In the genomic region with DNA sequence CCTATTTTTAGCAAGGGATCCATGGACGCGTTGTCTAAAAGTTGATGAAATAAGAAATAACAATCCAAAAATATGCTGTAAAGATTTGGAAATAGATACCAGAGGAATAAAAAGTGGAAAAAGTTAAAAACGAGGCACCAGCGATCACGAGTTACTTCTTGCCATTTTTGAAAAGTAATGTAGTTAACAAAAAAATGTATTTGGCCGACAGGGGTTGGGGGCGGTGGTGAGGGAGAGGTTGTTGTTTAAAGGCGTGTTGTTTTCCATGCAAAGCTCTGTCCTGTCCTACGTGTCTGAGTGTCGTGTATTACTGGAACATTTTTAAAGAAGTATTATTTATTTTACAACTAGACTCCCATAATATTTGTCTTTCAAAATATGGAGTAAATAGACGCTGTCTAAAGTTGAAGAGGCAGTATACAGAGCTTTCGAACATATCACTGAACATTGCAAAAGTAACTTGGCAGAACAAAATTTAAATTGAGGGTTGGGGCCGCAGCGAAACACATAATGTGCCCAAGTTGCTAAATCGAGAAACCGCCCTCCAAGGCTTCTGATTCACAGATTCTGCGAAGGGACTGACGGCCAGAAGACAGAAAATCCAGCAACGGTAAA, we compare ENCODE assay signal across 8 cellular contexts. TPM values are rescaled to one million over a fixed set of nuclear protein-coding genes. Genes with fewer than 3 reads are reported as not detected.
DNase-seq lines count a peak whose midpoint lies in the region; ATAC-seq, FAIRE-seq and TF ChIP-seq lines count a peak whose summit lies in the region.

No MANE protein-coding gene starts in this region.

- no peaks in the 10 kb centered on the region for H3K9me3 ChIP-seq in GM12878 (replicated peaks; ENCODE audit: control insufficient read depth, insufficient read depth, low read length)
- H3K9me3 ChIP-seq in kidney (ENCODE audit: control insufficient read depth in 1 of 2, low read length in 2 of 2) = no peaks in the 10 kb centered on the region

- H3K4me3 ChIP-seq in HFF-Myc (replicated peaks; ENCODE audit: low read depth, low read length) = peak overlapping the region; percentile 67
- no peak overlapping the region for H3K4me3 ChIP-seq in GM12878
- peak overlapping the region; percentile 53 to 71 for H3K4me3 ChIP-seq in kidney (ENCODE audit: low read length in 2 of 2)

- peaks cover 9% of the 10 kb centered on the region for H3K36me3 Mint-ChIP-seq in stimulated activated effector memory CD8-positive, alpha-beta T cell treated with anti-CD3 and anti-CD28 coated beads, Interleukin-12 subunit alpha, Interleukin-12 subunit beta, amount 100 ng/mL, for 72 hours

- peak overlapping the region; percentile 70 for H3K27ac Mint-ChIP-seq in stimulated activated effector memory CD8-positive, alpha-beta T cell treated with anti-CD3 and anti-CD28 coated beads, Interleukin-12 subunit alpha, Interleukin-12 subunit beta, amount 100 ng/mL, for 72 hours

- peak overlapping the region; percentile 68 for H3K4me3 Mint-ChIP-seq in stimulated activated effector memory CD8-positive, alpha-beta T cell treated with anti-CD3 and anti-CD28 coated beads, Interleukin-12 subunit alpha, Interleukin-12 subunit beta, amount 100 ng/mL, for 72 hours

- FAIRE-seq in GM12878 (lab: Jason Lieb, UNC) (no peak), kidney (lab: Jason Lieb, UNC) (no peak), GM19239 (lab: Jason Lieb, UNC) (no peak)

- H4K20me1 ChIP-seq in GM12878 (ENCODE audit: control insufficient read depth, insufficient read depth) = no peaks in the 10 kb centered on the region

- SMC1A ChIA-PET in GM12878 (lab: Charles Lee; ENCODE audit: uncharacterized antibody, unreplicated experiment) = interaction anchor here (0.8 to 1.3 kb wide), 2 partner anchors 30 to 63 kb away, joined by 3 read pairs; no protein-coding TSS in a partner anchor

- H3K9ac ChIP-seq in GM12878 (ENCODE audit: control insufficient read depth, insufficient read depth, low read length) = no peak overlapping the region
- H3K9ac ChIP-seq in kidney (ENCODE audit: low read length in 2 of 2) = peak overlapping the region; percentile 13 to 87

- no peak overlapping the region for H3K4me2 ChIP-seq in GM12878 (ENCODE audit: control insufficient read depth, insufficient read depth)

- TF ChIP-seq EP300 in GM12878 (IDR thresholded peaks at IDR 0.05; ENCODE audit: borderline replicate concordance in 1 of 2, control insufficient read depth in 1 of 2, low read depth in 2 of 2, low read length in 2 of 2) = no peak

- ATAC-seq in GM12878 = no peak
- no peak for ATAC-seq in stimulated activated effector memory CD8-positive, alpha-beta T cell treated with anti-CD3 and anti-CD28 coated beads, Interleukin-12 subunit alpha, Interleukin-12 subunit beta, amount 100 ng/mL, for 72 hours

- no peaks in the 10 kb centered on the region for H3K9me3 Mint-ChIP-seq in stimulated activated effector memory CD8-positive, alpha-beta T cell treated with anti-CD3 and anti-CD28 coated beads, Interleukin-12 subunit alpha, Interleukin-12 subunit beta, amount 100 ng/mL, for 72 hours

- H3K27ac ChIP-seq in GM12878 (ENCODE audit: control insufficient read depth, insufficient read depth) (no peak overlapping the region), kidney (ENCODE audit: low read depth in 2 of 2, low read length in 2 of 2) (peak overlapping the region; percentile 56 to 85)

- TF ChIP-seq CTCF in HFF-Myc (IDR thresholded peaks at IDR 0.05; ENCODE audit: low read depth, low read length, missing control alignments) (no peak), GM12878 (IDR thresholded peaks at IDR 0.05 in 2 of 3, conservative IDR thresholded peaks at IDR 0.05 in 1 of 3; ENCODE audit: control insufficient read depth in 2 of 3, extremely low read depth in 1 of 3, insufficient read depth in 1 of 3, low read depth in 3 of 3, low read length in 3 of 3) (no peak), kidney (IDR thresholded peaks at IDR 0.05; ENCODE audit: borderline replicate concordance, extremely low read depth, insufficient read depth) (no peak)

- CTCF ChIA-PET in GM12878 (lab: Yijun Ruan, JAX) = interaction anchor here (1.2 to 4.0 kb wide), 6 partner anchors 11 to 77 kb away, joined by 3 to 28 read pairs (median 8); no protein-coding TSS in a partner anchor

- in situ Hi-C loops in GM12878 (cut with MboI) = no loop called here

- TF ChIP-seq RAD21 in GM12878 (IDR thresholded peaks at IDR 0.05; ENCODE audit: insufficient read depth, low read depth, low read length) = no peak

- H2AFZ ChIP-seq in GM12878 (ENCODE audit: control insufficient read depth, low read depth, low read length) = no peak overlapping the region

- POLR2A ChIA-PET in GM12878 (lab: Charles Lee) = interaction anchor here (1.0 to 1.1 kb wide), 2 partner anchors 110 to 126 kb away, joined by 4 read pairs; no protein-coding TSS in a partner anchor

- BruUV-seq in GM12878 (replicated peaks; lab: Mats Ljungman, UMichigan) = TSS peak; percentile 82

- peaks cover 0 to 3% of the 10 kb centered on the region in 2 experiments; a peak in 2 of 4 replicates for H3K27me3 ChIP-seq in GM12878 (replicated peaks in 1 of 2; ENCODE audit: control insufficient read depth in 2 of 2, insufficient read depth in 2 of 2, low read length in 1 of 2)

- 43% methylated on average over 19 of the region's 19 CpGs for WGBS in GM12878 (ENCODE audit: insufficient coverage, insufficient replicate concordance, low lambda C conversion rate, missing lambda C conversion rate)

- no peak for TF ChIP-seq POLR2A in GM12878 (IDR thresholded peaks at IDR 0.05; ENCODE audit: low read depth, low read length)

- intact Hi-C loops in GM12878 (cut with micrococcal nuclease; ENCODE audit: unreplicated experiment) (loop anchor here (5.0 to 10.0 kb wide), 2 partner anchors 48 to 430 kb away; a partner anchor contains a TSS), kidney (cut with DNase I) (no loop called here)

- H3K4me1 ChIP-seq in GM12878 (ENCODE audit: control insufficient read depth, insufficient read depth, low read length) (peaks cover 21% of the 10 kb centered on the region), kidney (ENCODE audit: control insufficient read depth in 1 of 2, insufficient read depth in 1 of 2, low read depth in 1 of 2, low read length in 2 of 2) (peaks cover 0 to 5% of the 10 kb centered on the region in 2 donors)

- RAD21 ChIA-PET in GM12878 (lab: Charles Lee; ENCODE audit: unreplicated experiment) = interaction anchor here (0.6 to 2.0 kb wide), 5 partner anchors 8 to 56 kb away, joined by 3 to 8 read pairs (median 3); no protein-coding TSS in a partner anchor

- DNase-seq in HFF-Myc (ENCODE audit: extremely low read depth, low read depth) (no peak), GM12878 (ENCODE audit: low read depth, low spot score) (no peak), kidney (no peak), GM19239 (ENCODE audit: insufficient read length, low spot score) (no peak), COR-L47 (lab: John Stamatoyannopoulos, UW) (no peak), NCI-H82 treated with DMSO at 0.1 percent for 48 hours (lab: John Stamatoyannopoulos, UW; ENCODE audit: unreplicated experiment) (no peak)
- DNase-seq in stimulated activated effector memory CD8-positive, alpha-beta T cell treated with anti-CD3 and anti-CD28 coated beads, Interleukin-12 subunit alpha, Interleukin-12 subunit beta, amount 100 ng/mL, for 72 hours (ENCODE audit: low spot score in 2 of 2) = no peak
- DNase-seq in activated CD8-positive, alpha-beta memory T cell treated with anti-CD3 and anti-CD28 coated beads, Interleukin-2, amount 50 U/mL, for 4 hours = no peak

- no peaks in the 10 kb centered on the region for H3K79me2 ChIP-seq in GM12878 (ENCODE audit: control insufficient read depth, insufficient read depth, low read length)

- H3K36me3 ChIP-seq in GM12878 (ENCODE audit: control insufficient read depth in 2 of 2, insufficient read depth in 2 of 2, low read length in 1 of 2) = no peaks in the 10 kb centered on the region
- no peaks in the 10 kb centered on the region for H3K36me3 ChIP-seq in kidney (ENCODE audit: control insufficient read depth in 1 of 2, insufficient read depth in 2 of 2, low read length in 2 of 2)

- H3K4me1 Mint-ChIP-seq in stimulated activated effector memory CD8-positive, alpha-beta T cell treated with anti-CD3 and anti-CD28 coated beads, Interleukin-12 subunit alpha, Interleukin-12 subunit beta, amount 100 ng/mL, for 72 hours = peaks cover 34% of the 10 kb centered on the region

RNA-seq across cellular contexts. Expression of a gene that starts 0.8 kb away (rescaled TPM):
- 4.4 and 5.4 TPM in 2 replicates for total RNA-seq in GM12878 (2013; cell fraction: nucleolus; rRNA removed)
- total RNA-seq in GM12878 (2014; rRNA removed) (7.2 and 10.6 TPM in 2 replicates), GM12878 (2014; rRNA removed; fragmentation: Illumina TruSeq; extraction: Trizol) (5.5 and 5.6 TPM in 2 replicates), GM12878 (2021) (8.7 and 11.1 TPM in 2 replicates), kidney (32.3 TPM)
- 0.30 TPM for polyA plus RNA-seq in GM12878 (2011; ENCODE audit: low read depth)
- polyA plus RNA-seq in GM12878 (2011; rRNA removed) (6.5 and 7.2 TPM in 2 replicates), GM12878 (2014; fragmentation: Illumina TruSeq; extraction: Trizol) (5.1 and 6.0 TPM in 2 replicates), GM12878 (2014; fragmentation: Nextera tagmentation; extraction: Ambion mirVana) (1 to 10 TPM; 2.2 to 2.4 TPM), GM12878 (2014; rRNA removed) (8.9 and 11.6 TPM in 2 replicates), GM12878 (2016; fragmentation: Nextera tagmentation; extraction: Ambion mirVana) (1 to 10 TPM; 3.6 to 4.0 TPM), kidney (ENCODE audit: insufficient read depth, low read depth, low replicate concordance) (44.3 TPM)
- polyA plus RNA-seq in GM12878 (2011; cell fraction: cytosol; rRNA removed) = 8.3 and 9.4 TPM in 2 replicates
- polyA plus RNA-seq in GM12878 (2011; cell fraction: nucleus; rRNA removed) = 13.6 and 17.8 TPM in 2 replicates
- polyA plus RNA-seq in GM12878 (2012) = 0.55 and 0.63 TPM in 2 replicates
- polyA minus RNA-seq in GM12878 (2011; rRNA and poly(A)+ RNA removed) = 3.0 and 5.8 TPM in 2 replicates
- polyA minus RNA-seq in GM12878 (2011; cell fraction: cytosol; rRNA and poly(A)+ RNA removed) = 2.7 and 3.2 TPM in 2 replicates
- 2.1 and 5.2 TPM in 2 replicates for polyA minus RNA-seq in GM12878 (2011; cell fraction: nucleus; rRNA and poly(A)+ RNA removed)

RNA-seq across cellular contexts. Expression of a gene that starts 44.0 kb away (rescaled TPM):
- 21.5 and 25.4 TPM in 2 replicates for total RNA-seq in GM12878 (2013; cell fraction: nucleolus; rRNA removed)
- 120 and 149 TPM in 2 replicates for total RNA-seq in GM12878 (2014; rRNA removed)
- 38.1 and 41.8 TPM in 2 replicates for total RNA-seq in GM12878 (2014; rRNA removed; fragmentation: Illumina TruSeq; extraction: Trizol)
- 101 and 112 TPM in 2 replicates for total RNA-seq in GM12878 (2021)
- polyA plus RNA-seq in GM12878 (2011; ENCODE audit: low read depth) = 21.9 TPM
- 19.4 and 42.6 TPM in 2 replicates for polyA plus RNA-seq in GM12878 (2011; rRNA removed)
- 83.1 and 137 TPM in 2 replicates for polyA plus RNA-seq in GM12878 (2011; cell fraction: cytosol; rRNA removed)
- polyA plus RNA-seq in GM12878 (2011; cell fraction: nucleus; rRNA removed) = 78.3 and 81.7 TPM in 2 replicates
- 53.3 and 53.6 TPM in 2 replicates for polyA plus RNA-seq in GM12878 (2012)
- 6.0 and 22.8 TPM in 2 replicates for polyA plus RNA-seq in GM12878 (2014; fragmentation: Illumina TruSeq; extraction: Trizol)
- polyA plus RNA-seq in GM12878 (2014; fragmentation: Nextera tagmentation; extraction: Ambion mirVana) = 10 to 100 TPM in 1 of 2 experiments, 1 to 10 TPM in 1; 7.3 to 39.6 TPM
- 148 and 171 TPM in 2 replicates for polyA plus RNA-seq in GM12878 (2014; rRNA removed)
- polyA plus RNA-seq in GM12878 (2016; fragmentation: Nextera tagmentation; extraction: Ambion mirVana) = 100 to 1,000 TPM; 178 to 205 TPM
- 22.2 and 47.5 TPM in 2 replicates for polyA minus RNA-seq in GM12878 (2011; rRNA and poly(A)+ RNA removed)
- polyA minus RNA-seq in GM12878 (2011; cell fraction: cytosol; rRNA and poly(A)+ RNA removed) = 24.0 and 27.7 TPM in 2 replicates
- polyA minus RNA-seq in GM12878 (2011; cell fraction: nucleus; rRNA and poly(A)+ RNA removed) = 21.3 and 34.3 TPM in 2 replicates
- total RNA-seq in kidney = 28.5 TPM
- polyA plus RNA-seq in kidney (ENCODE audit: insufficient read depth, low read depth, low replicate concordance) = 110 TPM

RNA-seq across cellular contexts. Expression of a gene that starts 44.1 kb away (rescaled TPM):
- 36.5 and 40.6 TPM in 2 replicates for total RNA-seq in GM12878 (2013; cell fraction: nucleolus; rRNA removed)
- total RNA-seq in GM12878 (2014; rRNA removed) (33.7 and 34.1 TPM in 2 replicates), GM12878 (2014; rRNA removed; fragmentation: Illumina TruSeq; extraction: Trizol) (18.5 and 21.4 TPM in 2 replicates), GM12878 (2021) (35.9 and 38.2 TPM in 2 replicates), kidney (30.6 TPM)
- 15.0 TPM for polyA plus RNA-seq in GM12878 (2011; ENCODE audit: low read depth)
- polyA plus RNA-seq in GM12878 (2011; rRNA removed) (9.1 and 20.9 TPM in 2 replicates), GM12878 (2014; fragmentation: Illumina TruSeq; extraction: Trizol) (7.3 and 19.0 TPM in 2 replicates), GM12878 (2014; fragmentation: Nextera tagmentation; extraction: Ambion mirVana) (1 to 10 TPM; 2.6 to 7.8 TPM), GM12878 (2014; rRNA removed) (50.3 and 77.8 TPM in 2 replicates), GM12878 (2016; fragmentation: Nextera tagmentation; extraction: Ambion mirVana) (10 to 100 TPM; 35.8 to 42.7 TPM), kidney (ENCODE audit: insufficient read depth, low read depth, low replicate concordance) (34.8 TPM)
- polyA plus RNA-seq in GM12878 (2011; cell fraction: cytosol; rRNA removed) = 24.2 and 40.9 TPM in 2 replicates
- polyA plus RNA-seq in GM12878 (2011; cell fraction: nucleus; rRNA removed) = 148 and 173 TPM in 2 replicates
- 23.8 and 28.3 TPM in 2 replicates for polyA plus RNA-seq in GM12878 (2012)
- polyA minus RNA-seq in GM12878 (2011; rRNA and poly(A)+ RNA removed) = 11.6 and 33.9 TPM in 2 replicates
- polyA minus RNA-seq in GM12878 (2011; cell fraction: cytosol; rRNA and poly(A)+ RNA removed) = 16.7 and 21.9 TPM in 2 replicates
- 18.9 and 29.1 TPM in 2 replicates for polyA minus RNA-seq in GM12878 (2011; cell fraction: nucleus; rRNA and poly(A)+ RNA removed)

RNA-seq across cellular contexts. Expression of a gene that starts 57.6 kb away (rescaled TPM):
- total RNA-seq in GM12878 (2013; cell fraction: nucleolus; rRNA removed) = 3.4 and 5.7 TPM in 2 replicates
- total RNA-seq in GM12878 (2014; rRNA removed) (5.8 and 6.7 TPM in 2 replicates), GM12878 (2014; rRNA removed; fragmentation: Illumina TruSeq; extraction: Trizol) (9.5 and 12.2 TPM in 2 replicates), GM12878 (2021) (10.7 and 10.8 TPM in 2 replicates), kidney (8.3 TPM)
- polyA plus RNA-seq in GM12878 (2011; ENCODE audit: low read depth) = 0.41 TPM
- polyA plus RNA-seq in GM12878 (2011; rRNA removed) (6.7 and 6.9 TPM in 2 replicates), GM12878 (2014; fragmentation: Illumina TruSeq; extraction: Trizol) (9.0 and 11.3 TPM in 2 replicates), GM12878 (2014; fragmentation: Nextera tagmentation; extraction: Ambion mirVana) (1 to 10 TPM; 3.1 to 3.4 TPM), GM12878 (2014; rRNA removed) (13.3 and 15.4 TPM in 2 replicates), GM12878 (2016; fragmentation: Nextera tagmentation; extraction: Ambion mirVana) (1 to 10 TPM; 5.8 to 7.3 TPM), kidney (ENCODE audit: insufficient read depth, low read depth, low replicate concordance) (7.8 TPM)
- polyA plus RNA-seq in GM12878 (2011; cell fraction: cytosol; rRNA removed) = 9.5 and 12.5 TPM in 2 replicates
- polyA plus RNA-seq in GM12878 (2011; cell fraction: nucleus; rRNA removed) = 6.7 and 7.1 TPM in 2 replicates
- 1.2 and 1.6 TPM in 2 replicates for polyA plus RNA-seq in GM12878 (2012)
- 8.7 and 15.4 TPM in 2 replicates for polyA minus RNA-seq in GM12878 (2011; rRNA and poly(A)+ RNA removed)
- polyA minus RNA-seq in GM12878 (2011; cell fraction: cytosol; rRNA and poly(A)+ RNA removed) = 0.80 and 1.6 TPM in 2 replicates
- 1.8 and 6.4 TPM in 2 replicates for polyA minus RNA-seq in GM12878 (2011; cell fraction: nucleus; rRNA and poly(A)+ RNA removed)
